ENCODE assay signal across 32 cellular contexts in the genomic region with DNA sequence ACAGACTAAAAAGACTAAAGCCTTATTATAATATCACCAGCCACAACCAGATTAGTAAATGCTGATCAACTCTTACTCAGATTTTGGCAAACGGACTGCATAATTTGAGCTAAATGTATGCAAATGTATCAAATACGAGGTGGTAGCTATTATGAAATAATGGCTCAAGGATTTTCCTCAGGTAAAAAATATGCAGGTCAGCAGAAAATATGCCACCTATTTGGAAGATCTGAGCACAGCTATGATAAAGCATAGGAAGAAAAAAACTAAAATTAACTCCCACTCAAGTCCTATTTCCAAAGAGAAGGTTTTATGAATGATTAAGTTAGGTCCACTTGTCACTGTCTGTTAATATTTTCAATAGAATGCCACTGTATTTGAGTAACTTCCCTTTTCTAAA. TPM values are rescaled to one million over a fixed set of nuclear protein-coding genes. Genes with fewer than 3 reads are reported as not detected.
"Had no signal": no experiment of that assay in that cellular context is flagged by ENCODE, and none has a peak within 500 bp of the region (broad histone marks: within the 10 kb centered on the region; RNA-seq: fewer than 3 reads in every experiment).

No MANE protein-coding gene starts in this region.

- FAIRE-seq: TTC549 had no signal

- H3K27me3 ChIP-seq: ascending aorta, body of pancreas, brain microvascular endothelial cell, breast epithelium had no signal

- H3K4me3 ChIP-seq: ascending aorta, body of pancreas, breast epithelium had no signal

- H3K9me3 ChIP-seq: ascending aorta, body of pancreas, breast epithelium had no signal

- DNase-seq: activated B cell treated with CpG ODN at 0.5 μM for 24 hours; activated CD4-positive, alpha-beta memory T cell treated with anti-CD3 and anti-CD28 coated beads for 36 hours; activated CD4-positive, alpha-beta T cell treated with anti-CD3 and anti-CD28 coated beads for 4 hours; activated CD4-positive, alpha-beta T cell treated with anti-CD3 and anti-CD28 coated beads, Interleukin-2, amount 10 ng/mL, durations not matched to agents 24 days and 14 days; activated CD4-positive, alpha-beta T cell treated with anti-CD3 and anti-CD28 coated beads, Interleukin-2, amount 50 U/mL, for 1 hour; activated CD4-positive, alpha-beta T cell treated with anti-CD3 and anti-CD28 coated beads, Interleukin-2, amount 50 U/mL, for 4 hours; activated CD4-positive, CD25-positive, alpha-beta regulatory T cell treated with anti-CD3 and anti-CD28 coated beads, Interleukin-2, amount 50 U/mL, for 72 hours; activated CD8-positive, alpha-beta memory T cell treated with anti-CD3 and anti-CD28 coated beads, Interleukin-2, amount 50 U/mL, for 4 hours; activated CD8-positive, alpha-beta T cell treated with anti-CD3 and anti-CD28 coated beads for 36 hours; activated effector memory CD4-positive, alpha-beta T cell treated with anti-CD3 and anti-CD28 coated beads, Interleukin-2, amount 50 U/mL, for 16 hours; activated gamma-delta T cell treated with Interleukin-2 at 50 U/mL for 16 hours; activated naive CD4-positive, alpha-beta T cell; activated naive CD4-positive, alpha-beta T cell treated with anti-CD3 and anti-CD28 coated beads for 36 hours; activated naive CD8-positive, alpha-beta T cell treated with anti-CD3 and anti-CD28 coated beads, Interleukin-2, amount 10 ng/mL, durations not matched to agents 7 days and 5 days; activated naive CD8-positive, alpha-beta T cell treated with anti-CD3 and anti-CD28 coated beads, Interleukin-2, amount 50 U/mL, for 24 hours; activated T-cell treated with anti-CD3 and anti-CD28 coated beads for 4 hours; activated T-cell treated with anti-CD3 and anti-CD28 coated beads, Interleukin-2, amount 50 U/mL, for 1 hour; activated T-cell treated with anti-CD3 and anti-CD28 coated beads, Interleukin-2, amount 50 U/mL, for 4 hours; activated T-cell treated with anti-CD3 and anti-CD28 coated beads, Interleukin-2, amount 50 U/mL, for 72 hours; amygdala; anterior cingulate cortex; body of pancreas; brain microvascular endothelial cell; central memory CD4-positive, alpha-beta T cell; T-helper 1 cell; T-helper 2 cell; T-helper 9 cell had no signal

- H3K27ac ChIP-seq: ascending aorta, body of pancreas, brain microvascular endothelial cell, breast epithelium, VCaP had no signal

- ATAC-seq: activated CD8-positive, alpha-beta T cell treated with anti-CD3 and anti-CD28 coated beads for 36 hours; activated naive CD8-positive, alpha-beta T cell treated with anti-CD3 and anti-CD28 coated beads, Interleukin-2, amount 50 U/mL, for 24 hours; activated T-cell treated with anti-CD3 and anti-CD28 coated beads, Interleukin-2, amount 50 U/mL, for 4 hours; activated T-cell treated with anti-CD3 and anti-CD28 coated beads, Interleukin-2, amount 50 U/mL, for 72 hours; activated T-helper 17 cell treated with anti-CD3 and anti-CD28 coated beads, Interleukin-2, amount 50 U/mL, for 72 hours; body of pancreas had no signal

- H3K36me3 ChIP-seq: ascending aorta, brain microvascular endothelial cell, breast epithelium had no signal

- H3K4me1 ChIP-seq: ascending aorta, body of pancreas, breast epithelium had no signal

RNA-seq across cellular contexts. Expression of a gene that starts 47.2 kb away (rescaled TPM):
- total RNA-seq: ascending aorta had no signal
